19 cellular contexts compared by ENCODE assay signal in genomic region chr20:54227241-54227640, GRCh38. TPM values are rescaled to one million over a fixed set of nuclear protein-coding genes. Genes with fewer than 3 reads are reported as not detected.
A peak's percentile ranks its signal among the peaks of the same experiment; 100 is the strongest.
DNase-seq lines count a peak whose midpoint lies in the region; ATAC-seq, FAIRE-seq and TF ChIP-seq lines count a peak whose summit lies in the region.
"Had no signal": no experiment of that assay in that cellular context is flagged by ENCODE, and none has a peak within 500 bp of the region (broad histone marks: within the 10 kb centered on the region; RNA-seq: fewer than 3 reads in every experiment).

No MANE protein-coding gene starts in this region.

- no peak overlapping the region for H3K27ac ChIP-seq in spleen
- no peak overlapping the region for H3K27ac ChIP-seq in CD8-positive, alpha-beta T cell (ENCODE audit: low read depth, low read length)
- H3K27ac ChIP-seq: A549, hepatocyte, neural progenitor cell, PC-9, skin epidermis had no signal

- H3K4me1 Mint-ChIP-seq in CD8-positive, alpha-beta T cell (ENCODE audit: low read depth): peaks cover 4% of the 10 kb centered on the region

- H3K4me1 ChIP-seq in spleen: peaks cover 0 to 4% (median under 1%) of the 10 kb centered on the region in 6 donors
- peaks cover 5% of the 10 kb centered on the region for H3K4me1 ChIP-seq in CD8-positive, alpha-beta T cell (ENCODE audit: insufficient read depth, low read length)
- H3K4me1 ChIP-seq: A549 had no signal

- POLR2A ChIA-PET in CD8-positive, alpha-beta T cell (lab: Charles Lee): no interaction called here

- H3K27me3 ChIP-seq in spleen (replicated peaks in 1 of 7): no peaks in the 10 kb centered on the region
- no peaks in the 10 kb centered on the region for H3K27me3 ChIP-seq in CD8-positive, alpha-beta T cell (ENCODE audit: insufficient read depth, low read length)
- H3K27me3 ChIP-seq: hepatocyte, neural progenitor cell had no signal

- intact Hi-C loops in spleen (cut with DNase I; ENCODE audit: low total_unique reads): no loop called here
- intact Hi-C loops in CD8-positive, alpha-beta T cell (cut with DNase I, micrococcal nuclease): no loop called here

- CTCF ChIA-PET in CD8-positive, alpha-beta T cell (lab: Charles Lee): no interaction called here

- no peak for FAIRE-seq in GM12891 (lab: Jason Lieb, UNC)
- FAIRE-seq: A549, bronchial epithelial cell had no signal

- no peak overlapping the region for H3K4me3 ChIP-seq in spleen
- H3K4me3 ChIP-seq in CD8-positive, alpha-beta T cell (ENCODE audit: low read depth, low read length): no peak overlapping the region
- H3K4me3 ChIP-seq: A549, hepatocyte, lung, neural progenitor cell, PC-9, skin epidermis had no signal

- H3K9me3 Mint-ChIP-seq in CD8-positive, alpha-beta T cell: peaks cover 3% of the 10 kb centered on the region
- H3K9me3 Mint-ChIP-seq: neural progenitor cell had no signal

- peak; percentile 94 for ATAC-seq in GM19372 (IDR thresholded peaks at IDR 0.05; ENCODE audit: low read depth, unreplicated experiment)
- ATAC-seq in HG02623 (IDR thresholded peaks at IDR 0.05; ENCODE audit: unreplicated experiment): peak; percentile 67
- ATAC-seq in HG03354 (IDR thresholded peaks at IDR 0.05; ENCODE audit: poor library complexity, severe bottlenecking, unreplicated experiment): peak; percentile 94
- no peak for ATAC-seq in CD8-positive, alpha-beta T cell
- ATAC-seq: A549 had no signal

- no peak for TF ChIP-seq CTCF in spleen (IDR thresholded peaks at IDR 0.05 in 8 of 11, conservative IDR thresholded peaks at IDR 0.05 in 3 of 11)
- TF ChIP-seq CTCF in CD8-positive, alpha-beta T cell (IDR thresholded peaks at IDR 0.05): no peak

- H3K36me3 Mint-ChIP-seq in CD8-positive, alpha-beta T cell: no peaks in the 10 kb centered on the region
- H3K36me3 Mint-ChIP-seq: activated CD4-positive, alpha-beta memory T cell treated with anti-CD3 and anti-CD28 coated beads for 36 hours; type B pancreatic cell had no signal

- no peaks in the 10 kb centered on the region for H3K27me3 Mint-ChIP-seq in CD8-positive, alpha-beta T cell (ENCODE audit: low read depth)
- H3K27me3 Mint-ChIP-seq: activated CD4-positive, alpha-beta memory T cell treated with anti-CD3 and anti-CD28 coated beads for 36 hours; type B pancreatic cell had no signal

- H3K4me3 Mint-ChIP-seq in CD8-positive, alpha-beta T cell: no peak overlapping the region
- H3K4me3 Mint-ChIP-seq: activated CD4-positive, alpha-beta memory T cell treated with anti-CD3 and anti-CD28 coated beads for 36 hours; neural progenitor cell; type B pancreatic cell had no signal

- peaks cover 0 to 20% (median 10%) of the 10 kb centered on the region in 8 donors for H3K9me3 ChIP-seq in spleen
- no peaks in the 10 kb centered on the region for H3K9me3 ChIP-seq in CD8-positive, alpha-beta T cell (ENCODE audit: low read length)
- H3K9me3 ChIP-seq: A549 had no signal

- TF ChIP-seq POLR2A in GM12891 (IDR thresholded peaks at IDR 0.05; ENCODE audit: low read depth, low read length) (no peak), spleen (IDR thresholded peaks at IDR 0.05) (no peak)

- DNase-seq in GM12891 (ENCODE audit: insufficient read length, low spot score): no peak
- no peak for DNase-seq in cerebellar nuclear complex (lab: John Stamatoyannopoulos, UW)
- DNase-seq in spleen: no peak
- no peak for DNase-seq in AG08396 (ENCODE audit: low spot score)
- no peak for DNase-seq in CD8-positive, alpha-beta T cell
- DNase-seq: activated CD4-positive, alpha-beta memory T cell treated with anti-CD3 and anti-CD28 coated beads for 36 hours; PC-9 had no signal

- no peak overlapping the region for H3K27ac Mint-ChIP-seq in CD8-positive, alpha-beta T cell
- H3K27ac Mint-ChIP-seq: activated CD4-positive, alpha-beta memory T cell treated with anti-CD3 and anti-CD28 coated beads for 36 hours; neural progenitor cell; type B pancreatic cell had no signal

- H3K36me3 ChIP-seq in spleen: no peaks in the 10 kb centered on the region
- no peaks in the 10 kb centered on the region for H3K36me3 ChIP-seq in CD8-positive, alpha-beta T cell (ENCODE audit: insufficient read depth, low read length)
- H3K36me3 ChIP-seq: neural progenitor cell had no signal

TF ChIP-seq in GM12891, 5 proteins besides CTCF, POLR2A, EP300 and RAD21:
- no peak for TF ChIP-seq PAX5 (IDR thresholded peaks at IDR 0.05; ENCODE audit: insufficient read depth, low read length, severe bottlenecking)
- peak; percentile 89 for TF ChIP-seq SPI1 (IDR thresholded peaks at IDR 0.05; ENCODE audit: low read depth, low read length)

RNA-seq across cellular contexts. Expression of gene PFDN4, which starts 19.4 kb away (rescaled TPM):
- 73.5 TPM for polyA plus RNA-seq in GM12891 (2012; ENCODE audit: low read depth, missing spikeins)
- 10 to 100 TPM; 14.1 to 74.4 (median 20.4) TPM for total RNA-seq in spleen
- 10 to 100 TPM; 59.3 to 73.5 (median 59.7) TPM for polyA plus RNA-seq in spleen
- total RNA-seq in CD8-positive, alpha-beta T cell: 10 to 100 TPM; 19.2 to 20.2 TPM

RNA-seq across cellular contexts. Expression of gene CYP24A1, which starts 53.5 kb away (rescaled TPM):
- polyA plus RNA-seq in GM12891 (2012; ENCODE audit: low read depth, missing spikeins): not detected
- total RNA-seq in spleen: not detected
- not detected for polyA plus RNA-seq in spleen
- total RNA-seq in CD8-positive, alpha-beta T cell: not detected
- total RNA-seq: LHCN-M2; T-helper 2 cell treated with Interferon-gamma antibody and Interleukin-4, amounts not matched to agents 100 ng/mL and 5 ng/mL, for 36 hours had no signal
- polyA plus RNA-seq: hepatocyte had no signal
